1 cellular context compared by ENCODE assay signal in genomic region chr14:24964048-24964447, GRCh38.
TF ChIP-seq lines count a peak whose summit lies in the region.

No MANE protein-coding gene starts in this region.

TF ChIP-seq in K562, 482 proteins besides CTCF, POLR2A, EP300 and RAD21 (continued from another document):
- TF ChIP-seq SAP30 (IDR thresholded peaks at IDR 0.05; ENCODE audit: borderline replicate concordance, insufficient read depth, low read depth, low read length, poor library complexity, severe bottlenecking), result no peak
- TF ChIP-seq POLR2G (IDR thresholded peaks at IDR 0.05; ENCODE audit: low read depth, low read length), result no peak
- no peak for TF ChIP-seq NR2C1 (IDR thresholded peaks at IDR 0.05)
- TF ChIP-seq NR2C1 (tag; IDR thresholded peaks at IDR 0.05), result no peak
- TF ChIP-seq TCF7L2 (IDR thresholded peaks at IDR 0.05; ENCODE audit: low read depth, low read length), result no peak
- TF ChIP-seq FOXK1 (CRISPR knock-in tag; IDR thresholded peaks at IDR 0.05; ENCODE audit: borderline replicate concordance), result no peak
- TF ChIP-seq ZNF263 (CRISPR knock-in tag; IDR thresholded peaks at IDR 0.05; ENCODE audit: borderline replicate concordance), result no peak
- no peak for TF ChIP-seq CBX2 (IDR thresholded peaks at IDR 0.05; ENCODE audit: insufficient read depth, low read length, poor library complexity, severe bottlenecking)
TF ChIP-seq in K562: peak in this region for 0.
